Comparison of ENCODE assay signal across 19 cellular contexts in genomic region chr17:77216435-77216980, GRCh38.
DNase-seq lines count a peak whose midpoint lies in the region; ATAC-seq and TF ChIP-seq lines count a peak whose summit lies in the region.
"Had no signal": no experiment of that assay in that cellular context is flagged by ENCODE, and none has a peak within 500 bp of the region (broad histone marks: within the 10 kb centered on the region; RNA-seq: fewer than 3 reads in every experiment).

No MANE protein-coding gene starts in this region.

- H3K27me3 ChIP-seq in upper lobe of right lung: no peaks in the 10 kb centered on the region
- no peaks in the 10 kb centered on the region for H3K27me3 ChIP-seq in SJCRH30
- H3K27me3 ChIP-seq: MG63, pancreas had no signal

- H3K4me1 Mint-ChIP-seq in activated T-cell treated with anti-CD3 and anti-CD28 coated beads, Interleukin-2, amount 50 U/mL, for 24 hours (ENCODE audit: low read depth): no peaks in the 10 kb centered on the region
- H3K4me1 Mint-ChIP-seq: activated CD4-positive, alpha-beta memory T cell treated with anti-CD3 and anti-CD28 coated beads, Interleukin-2, amount 10 ng/mL, durations not matched to agents 7 days and 5 days had no signal

- H3K4me3 ChIP-seq in upper lobe of right lung: no peak overlapping the region
- H3K4me3 ChIP-seq in SJCRH30: no peak overlapping the region
- H3K4me3 ChIP-seq: HAP-1, MG63, pancreas had no signal

- H3K4me1 ChIP-seq in upper lobe of right lung: peaks cover 7% of the 10 kb centered on the region
- no peaks in the 10 kb centered on the region for H3K4me1 ChIP-seq in SJCRH30
- H3K4me1 ChIP-seq: HAP-1, pancreas had no signal

- H3K9me3 ChIP-seq in upper lobe of right lung: no peaks in the 10 kb centered on the region
- H3K9me3 ChIP-seq in SJCRH30 (replicated peaks): no peaks in the 10 kb centered on the region
- H3K9me3 ChIP-seq: HAP-1, MG63, pancreas had no signal

- ATAC-seq in upper lobe of right lung: peak; percentile 48
- no peak for ATAC-seq in GM18858 (IDR thresholded peaks at IDR 0.05; ENCODE audit: unreplicated experiment)
- ATAC-seq: naive thymus-derived CD8-positive, alpha-beta T cell; pancreas; WTC11 had no signal

- H3K36me3 ChIP-seq in upper lobe of right lung (peaks cover 67% of the 10 kb centered on the region), SJCRH30 (peaks cover 37% of the 10 kb centered on the region)

- H3K27ac ChIP-seq in upper lobe of right lung: peak overlapping the region; percentile 21
- H3K27ac ChIP-seq in SJCRH30: no peak overlapping the region
- H3K27ac ChIP-seq: C4-2B, pancreas had no signal

- TF ChIP-seq CTCF in upper lobe of right lung (IDR thresholded peaks at IDR 0.05): no peak

- no peaks in the 10 kb centered on the region for H3K9me3 Mint-ChIP-seq in activated T-cell treated with anti-CD3 and anti-CD28 coated beads, Interleukin-2, amount 50 U/mL, for 24 hours
- H3K9me3 Mint-ChIP-seq: activated CD4-positive, alpha-beta memory T cell treated with anti-CD3 and anti-CD28 coated beads, Interleukin-2, amount 10 ng/mL, durations not matched to agents 7 days and 5 days; naive thymus-derived CD8-positive, alpha-beta T cell; WTC11 had no signal

- peaks cover 57% of the 10 kb centered on the region for H3K36me3 Mint-ChIP-seq in activated T-cell treated with anti-CD3 and anti-CD28 coated beads, Interleukin-2, amount 50 U/mL, for 24 hours (ENCODE audit: low read depth)

- H3K27me3 Mint-ChIP-seq in activated T-cell treated with anti-CD3 and anti-CD28 coated beads, Interleukin-2, amount 50 U/mL, for 24 hours: no peaks in the 10 kb centered on the region
- H3K27me3 Mint-ChIP-seq: activated CD4-positive, alpha-beta memory T cell treated with anti-CD3 and anti-CD28 coated beads, Interleukin-2, amount 10 ng/mL, durations not matched to agents 7 days and 5 days; naive thymus-derived CD8-positive, alpha-beta T cell had no signal

- H3K4me3 Mint-ChIP-seq in activated T-cell treated with anti-CD3 and anti-CD28 coated beads, Interleukin-2, amount 50 U/mL, for 24 hours: no peak overlapping the region
- H3K4me3 Mint-ChIP-seq: activated CD4-positive, alpha-beta memory T cell treated with anti-CD3 and anti-CD28 coated beads, Interleukin-2, amount 10 ng/mL, durations not matched to agents 7 days and 5 days; naive thymus-derived CD8-positive, alpha-beta T cell; WTC11 had no signal

- intact Hi-C loops in upper lobe of right lung (cut with DNase I): loop anchor here (10.0 kb wide), 1 partner anchor 122 kb away; no protein-coding TSS in a partner anchor

- DNase-seq in activated T-cell treated with anti-CD3 and anti-CD28 coated beads, Interleukin-2, amount 50 U/mL, for 24 hours: no peak
- DNase-seq in activated T-cell treated with anti-CD3 and anti-CD28 coated beads for 4 hours (no peak), NCI-H446 treated with DMSO at 0.1 percent for 48 hours (lab: John Stamatoyannopoulos, UW) (peak; percentile 46), fibroblast of peridontal ligament (ENCODE audit: extremely low read depth) (peak; percentile 30), upper lobe of right lung (no peak), SJCRH30 (no peak)
- DNase-seq: activated CD4-positive, alpha-beta memory T cell treated with anti-CD3 and anti-CD28 coated beads, Interleukin-2, amount 10 ng/mL, durations not matched to agents 7 days and 5 days; activated naive CD4-positive, alpha-beta T cell treated with Interleukin-2 at 50 U/mL for 16 hours; activated T-cell treated with anti-CD3 and anti-CD28 coated beads, Interleukin-2, amount 50 U/mL, for 1 hour; mesendoderm; MG63; naive thymus-derived CD8-positive, alpha-beta T cell; NCI-H1694 treated with DMSO at 0.1 percent for 48 hours; NCI-H510A; pancreas had no signal

- H3K27ac Mint-ChIP-seq in activated T-cell treated with anti-CD3 and anti-CD28 coated beads, Interleukin-2, amount 50 U/mL, for 24 hours: peak overlapping the region; percentile 45
- H3K27ac Mint-ChIP-seq: activated CD4-positive, alpha-beta memory T cell treated with anti-CD3 and anti-CD28 coated beads, Interleukin-2, amount 10 ng/mL, durations not matched to agents 7 days and 5 days; WTC11 had no signal

Comparison
In these comparisons a context has a peak if more than half of its experiments do, and no peak if none do; other contexts are left out.
1. DNase-seq: peak in NCI-H446 treated with DMSO at 0.1 percent for 48 hours (single experiment) and fibroblast of peridontal ligament (single experiment); none in activated T-cell treated with anti-CD3 and anti-CD28 coated beads, Interleukin-2, amount 50 U/mL, for 24 hours (single experiment), activated T-cell treated with anti-CD3 and anti-CD28 coated beads for 4 hours (single experiment), upper lobe of right lung (single experiment) and SJCRH30 (0 of 2).